8 cellular contexts compared by ENCODE assay signal in genomic region chr1:113929750-113930498, GRCh38. TPM values are rescaled to one million over a fixed set of nuclear protein-coding genes. Genes with fewer than 3 reads are reported as not detected.
DNase-seq lines count a peak whose midpoint lies in the region; ATAC-seq, FAIRE-seq and TF ChIP-seq lines count a peak whose summit lies in the region.

No MANE protein-coding gene starts in this region.

- H3K9ac ChIP-seq in astrocyte (ENCODE audit: low read length), result peak overlapping the region; percentile 99

- peak overlapping the region; percentile 95 for H3K4me3 ChIP-seq in astrocyte (ENCODE audit: insufficient read depth, low read depth, low read length)
- H3K4me3 ChIP-seq in iPS-11a (ENCODE audit: low read depth, low read length), result peak overlapping the region; percentile 96
- H3K4me3 ChIP-seq in skin epidermis, result peak overlapping the region; percentile 82 to 99 (median 98)

- peak overlapping the region; percentile 96 for H3K4me2 ChIP-seq in astrocyte (ENCODE audit: low read length)

- peaks cover 28% of the 10 kb centered on the region for H3K4me1 Mint-ChIP-seq in astrocyte (ENCODE audit: low read depth, unreplicated experiment)

- H3K27ac ChIP-seq in C4-2B (peak overlapping the region; percentile 96), astrocyte (ENCODE audit: low read depth, low read length) (peak overlapping the region; percentile 93), skin epidermis (peak overlapping the region; percentile 84 to 99 (median 96))

- TF ChIP-seq CTCF in C4-2B (conservative IDR thresholded peaks at IDR 0.05) (peak; percentile 37), astrocyte (IDR thresholded peaks at IDR 0.05; ENCODE audit: insufficient read depth, low read depth, low read length) (no peak)

- H3K27me3 ChIP-seq in astrocyte (ENCODE audit: insufficient read depth, low read length), result no peaks in the 10 kb centered on the region

- no peaks in the 10 kb centered on the region for H3K9me3 ChIP-seq in astrocyte (ENCODE audit: insufficient read depth, low read depth, low read length)

- no peaks in the 10 kb centered on the region for H3K9me3 Mint-ChIP-seq in astrocyte (ENCODE audit: unreplicated experiment)

- peaks cover 49% of the 10 kb centered on the region for H4K20me1 ChIP-seq in astrocyte (ENCODE audit: insufficient read depth, low read length)

- peak overlapping the region; percentile 97 for H3K4me3 Mint-ChIP-seq in astrocyte (ENCODE audit: unreplicated experiment)

- H3K4me1 ChIP-seq in astrocyte (ENCODE audit: insufficient read depth, low read length), result peaks cover 30% of the 10 kb centered on the region

- no peaks in the 10 kb centered on the region for H3K36me3 Mint-ChIP-seq in astrocyte (ENCODE audit: low read depth, unreplicated experiment)

- no peaks in the 10 kb centered on the region for H3K36me3 ChIP-seq in astrocyte (ENCODE audit: insufficient read depth, low read length)

- peaks cover 55% of the 10 kb centered on the region for H3K79me2 ChIP-seq in astrocyte (ENCODE audit: insufficient read depth, low read length)

- FAIRE-seq in GM19239 (lab: Jason Lieb, UNC) (no peak), astrocyte (lab: Jason Lieb, UNC) (no peak)

- H3K27ac Mint-ChIP-seq in astrocyte (ENCODE audit: unreplicated experiment), result peak overlapping the region; percentile 96

- peak; percentile 32 for DNase-seq in GM19239 (ENCODE audit: insufficient read length, low spot score)
- DNase-seq in T-helper 2 cell, result peak; percentile 37 to 89 (median 65)
- peak; percentile 14 for DNase-seq in astrocyte (ENCODE audit: low read depth)
- DNase-seq in H4 (ENCODE audit: low spot score), result no peak

- no peaks in the 10 kb centered on the region for H3K27me3 Mint-ChIP-seq in astrocyte (ENCODE audit: low read depth, unreplicated experiment)

- peak; percentile 41 for ATAC-seq in HG03432 (IDR thresholded peaks at IDR 0.05; ENCODE audit: unreplicated experiment)

- peak overlapping the region; percentile 83 for H2AFZ ChIP-seq in astrocyte (ENCODE audit: low read depth, low read length)

RNA-seq across cellular contexts. Expression of gene HIPK1, which starts 0.8 kb away (rescaled TPM):
- total RNA-seq in astrocyte, result 54.0 and 55.4 TPM in 2 replicates
- 8.3 and 11.8 TPM in 2 replicates for total RNA-seq in H4 (2014; rRNA removed; shearing (Covaris generic))

RNA-seq across cellular contexts. Expression of gene DCLRE1B, which starts 24.8 kb away (rescaled TPM):
- total RNA-seq in astrocyte, result 7.8 and 8.1 TPM in 2 replicates
- total RNA-seq in H4 (2014; rRNA removed; shearing (Covaris generic)), result 5.7 and 6.0 TPM in 2 replicates

RNA-seq across cellular contexts. Expression of gene AP4B1, which starts 25.3 kb away (rescaled TPM):
- total RNA-seq in astrocyte, result 14.9 and 15.2 TPM in 2 replicates
- total RNA-seq in H4 (2014; rRNA removed; shearing (Covaris generic)), result 6.9 and 9.4 TPM in 2 replicates

RNA-seq across cellular contexts. Expression of gene BCL2L15, which starts 42.5 kb away (rescaled TPM):
- 0.14 and 0.38 TPM in 2 replicates for total RNA-seq in astrocyte
- not detected in 2 replicates for total RNA-seq in H4 (2014; rRNA removed; shearing (Covaris generic))

RNA-seq across cellular contexts. Expression of gene OLFML3, which starts 49.4 kb away (rescaled TPM):
- total RNA-seq in astrocyte, result 23.2 and 26.7 TPM in 2 replicates
- 8.4 and 12.6 TPM in 2 replicates for total RNA-seq in H4 (2014; rRNA removed; shearing (Covaris generic))
